Comparison of ENCODE assay signal across 8 cellular contexts in genomic region chr9:104682642-104683041, GRCh38. TPM values are rescaled to one million over a fixed set of nuclear protein-coding genes. Genes with fewer than 3 reads are reported as not detected.
DNase-seq lines count a peak whose midpoint lies in the region; ATAC-seq and TF ChIP-seq lines count a peak whose summit lies in the region.

No MANE protein-coding gene starts in this region.

- H3K27ac ChIP-seq in adrenal gland: no peak overlapping the region

- ATAC-seq in GM19463 (IDR thresholded peaks at IDR 0.05; ENCODE audit: unreplicated experiment) (peak; percentile 58), HG03442 (IDR thresholded peaks at IDR 0.05; ENCODE audit: unreplicated experiment) (peak; percentile 89), GM19023 (IDR thresholded peaks at IDR 0.05; ENCODE audit: unreplicated experiment) (no peak)

- no peaks in the 10 kb centered on the region for H3K4me1 ChIP-seq in adrenal gland (replicated peaks in 1 of 2)

- DNase-seq in EH (ENCODE audit: low read depth) (peak; percentile 60), NCI-H345 treated with DMSO at 0.1 percent for 48 hours (lab: John Stamatoyannopoulos, UW; ENCODE audit: unreplicated experiment) (peak; percentile 42), adrenal gland (peak in 1 of 7 donors; percentile 7), kidney epithelial cell (ENCODE audit: low read depth) (peak; percentile 9), islet precursor cell (no peak)

- H3K9me3 ChIP-seq in adrenal gland (replicated peaks in 1 of 3): no peaks in the 10 kb centered on the region

- H3K4me3 ChIP-seq in adrenal gland (no peak overlapping the region), kidney epithelial cell (ENCODE audit: low read depth, low read length) (no peak overlapping the region)

- H3K27me3 ChIP-seq in adrenal gland: no peaks in the 10 kb centered on the region
- no peaks in the 10 kb centered on the region for H3K27me3 ChIP-seq in kidney epithelial cell (ENCODE audit: control insufficient read depth, insufficient read depth, low read length)

- intact Hi-C loops in adrenal gland (cut with DNase I): no loop called here

- peak; percentile 14 to 53 (median 46) for TF ChIP-seq CTCF in adrenal gland (IDR thresholded peaks at IDR 0.05)
- TF ChIP-seq CTCF in kidney epithelial cell (IDR thresholded peaks at IDR 0.05; ENCODE audit: insufficient read depth, low read length, poor library complexity, severe bottlenecking): peak; percentile 35

- H3K36me3 ChIP-seq in adrenal gland (replicated peaks in 1 of 2) (no peaks in the 10 kb centered on the region), kidney epithelial cell (ENCODE audit: control insufficient read depth, insufficient read depth, low read length) (no peaks in the 10 kb centered on the region)

- no peak for TF ChIP-seq POLR2A in adrenal gland (IDR thresholded peaks at IDR 0.05)

- WGBS in adrenal gland, 4 donors: 7 to 13% (median 9%) methylated on average over 3 of the region's 3 CpGs

RNA-seq across cellular contexts. Expression of gene OR13D1, which starts 11.7 kb away (rescaled TPM):
- total RNA-seq in adrenal gland (not detected), kidney epithelial cell (not detected in 2 replicates)
- not detected for polyA plus RNA-seq in adrenal gland
